Comparison of ENCODE assay signal across 8 cellular contexts in genomic region chr1:178501705-178502329, GRCh38. TPM values are rescaled to one million over a fixed set of nuclear protein-coding genes. Genes with fewer than 3 reads are reported as not detected.
DNase-seq lines count a peak whose midpoint lies in the region; ATAC-seq and TF ChIP-seq lines count a peak whose summit lies in the region.

No MANE protein-coding gene starts in this region.

- DNase-seq in D341Med (ENCODE audit: low spot score) (peak; percentile 91), NCI-H82 treated with DMSO at 0.1 percent for 48 hours (lab: John Stamatoyannopoulos, UW; ENCODE audit: unreplicated experiment) (peak; percentile 63), ovary (peak; percentile 31 to 79 (median 67)), uterus (peak; percentile 27 to 37)
- DNase-seq in activated T-cell treated with anti-CD3 and anti-CD28 coated beads, Interleukin-2, amount 50 U/mL, for 1 hour, result peak; percentile 38

- intact Hi-C loops in ovary (cut with DNase I), result loop anchor here in 1 of 4 donors (5.0 kb wide), 1 partner anchor 190 kb away; no protein-coding TSS in a partner anchor
- intact Hi-C loops in uterus (cut with DNase I; ENCODE audit: low total_unique reads), result no loop called here

- TF ChIP-seq POLR2A in gastroesophageal sphincter (IDR thresholded peaks at IDR 0.05), result no peak
- no peak for TF ChIP-seq POLR2A in ovary (IDR thresholded peaks at IDR 0.05)
- no peak for TF ChIP-seq POLR2A in uterus (IDR thresholded peaks at IDR 0.05)

- H3K4me3 ChIP-seq in gastroesophageal sphincter (no peak overlapping the region), ovary (no peak overlapping the region), uterus (no peak overlapping the region)

- 36 to 40% methylated on average over 1 to 5 of the region's 5 CpGs for WGBS in gastroesophageal sphincter (ENCODE audit: low coverage in 1 of 2), 2 donors
- 32 to 35% (median 34%) methylated on average over 5 of the region's 5 CpGs for WGBS in ovary, 3 donors

- no peak overlapping the region for H3K27ac ChIP-seq in gastroesophageal sphincter
- H3K27ac ChIP-seq in ovary, result no peak overlapping the region
- no peak overlapping the region for H3K27ac ChIP-seq in uterus

- no peaks in the 10 kb centered on the region for H3K9me3 ChIP-seq in gastroesophageal sphincter
- H3K9me3 ChIP-seq in ovary, result no peaks in the 10 kb centered on the region
- no peaks in the 10 kb centered on the region for H3K9me3 ChIP-seq in uterus

- TF ChIP-seq EP300 in gastroesophageal sphincter (IDR thresholded peaks at IDR 0.05) (no peak), ovary (IDR thresholded peaks at IDR 0.05) (no peak)

- H3K36me3 ChIP-seq in gastroesophageal sphincter (no peaks in the 10 kb centered on the region), ovary (no peaks in the 10 kb centered on the region), uterus (no peaks in the 10 kb centered on the region)

- peak; percentile 88 for ATAC-seq in GM19455 (IDR thresholded peaks at IDR 0.05; ENCODE audit: unreplicated experiment)
- ATAC-seq in HG03520 (IDR thresholded peaks at IDR 0.05; ENCODE audit: unreplicated experiment), result peak; percentile 75
- peak; percentile 51 for ATAC-seq in gastroesophageal sphincter

- H3K4me1 ChIP-seq in gastroesophageal sphincter, result no peaks in the 10 kb centered on the region
- no peaks in the 10 kb centered on the region for H3K4me1 ChIP-seq in ovary (ENCODE audit: insufficient read depth)
- no peaks in the 10 kb centered on the region for H3K4me1 ChIP-seq in uterus

- TF ChIP-seq CTCF in gastroesophageal sphincter (IDR thresholded peaks at IDR 0.05) (peak in 3 of 4 experiments; percentile 53 to 89 (median 75)), ovary (IDR thresholded peaks at IDR 0.05) (peak in 2 of 3 donors; percentile 44 to 50), uterus (IDR thresholded peaks at IDR 0.05) (peak; percentile 58 to 66 (median 60))

- H3K27me3 ChIP-seq in gastroesophageal sphincter (peaks cover 7% of the 10 kb centered on the region), ovary (no peaks in the 10 kb centered on the region), uterus (no peaks in the 10 kb centered on the region)

RNA-seq across cellular contexts. Expression of gene CLEC20A, which starts 5.1 kb away (rescaled TPM):
- total RNA-seq in gastroesophageal sphincter (not detected), ovary (not detected), uterus (not detected)
- polyA plus RNA-seq in ovary, result not detected

RNA-seq across cellular contexts. Expression of gene TEX35, which starts 11.1 kb away (rescaled TPM):
- total RNA-seq in gastroesophageal sphincter, result not detected
- total RNA-seq in ovary, result not detected
- not detected for polyA plus RNA-seq in ovary
- not detected for total RNA-seq in uterus

Comparison
In these comparisons a context has a peak if more than half of its experiments do, and no peak if none do; other contexts are left out.
1. DNase-seq: peak in every context shown above with its lines; median percentile 91 in D341Med; 67 in ovary; 63 in NCI-H82 treated with DMSO at 0.1 percent for 48 hours; 38 in activated T-cell treated with anti-CD3 and anti-CD28 coated beads, Interleukin-2, amount 50 U/mL, for 1 hour; 32 in uterus.